In the genomic region with DNA sequence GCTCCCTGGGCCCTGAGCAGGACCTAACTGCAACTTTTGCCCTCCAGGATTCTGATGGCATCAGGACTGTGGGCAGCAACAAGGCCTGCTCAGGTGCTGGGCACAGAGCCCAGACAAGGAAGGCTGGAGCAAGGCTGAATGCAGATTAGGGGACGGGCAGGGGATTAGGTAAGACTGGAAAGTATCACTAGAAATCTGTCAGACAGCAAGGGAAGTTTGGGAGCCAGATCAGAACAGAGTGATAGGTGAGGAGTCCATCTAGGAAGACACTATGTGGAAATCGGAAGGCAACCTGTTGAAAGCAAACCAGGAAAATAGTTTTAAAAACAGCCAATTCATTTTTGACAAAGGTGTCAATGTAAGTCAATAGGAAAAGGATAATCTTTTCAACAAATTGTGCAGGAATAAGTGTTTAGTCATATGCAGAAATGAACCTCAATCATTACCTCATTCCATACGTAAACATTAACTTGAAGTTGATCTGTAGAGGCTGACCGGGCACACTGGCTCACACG, we compare ENCODE assay signal across 29 cellular contexts. TPM values are rescaled to one million over a fixed set of nuclear protein-coding genes. Genes with fewer than 3 reads are reported as not detected.
DNase-seq lines count a peak whose midpoint lies in the region; ATAC-seq, FAIRE-seq and TF ChIP-seq lines count a peak whose summit lies in the region.
"Had no signal": no experiment of that assay in that cellular context is flagged by ENCODE, and none has a peak within 500 bp of the region (broad histone marks: within the 10 kb centered on the region; RNA-seq: fewer than 3 reads in every experiment).

No MANE protein-coding gene starts in this region.

- no peak overlapping the region for H3K27ac Mint-ChIP-seq in MCF 10A (ENCODE audit: low read depth, unreplicated experiment)
- H3K27ac Mint-ChIP-seq in endothelial cell (ENCODE audit: unreplicated experiment) = no peak overlapping the region
- H3K27ac Mint-ChIP-seq: activated CD4-positive, alpha-beta T cell treated with anti-CD3 and anti-CD28 coated beads, Interleukin-2, amount 10 ng/mL, durations not matched to agents 7 days and 5 days; activated T-cell treated with anti-CD3 and anti-CD28 coated beads, Interleukin-2, amount 50 U/mL, for 24 hours; B cell; CD8-positive, alpha-beta T cell; naive thymus-derived CD4-positive, alpha-beta T cell had no signal

- no peaks in the 10 kb centered on the region for H3K27me3 Mint-ChIP-seq in MCF 10A (ENCODE audit: insufficient read depth, unreplicated experiment)
- H3K27me3 Mint-ChIP-seq in endothelial cell (ENCODE audit: unreplicated experiment) = peaks cover 3% of the 10 kb centered on the region

- H3K36me3 ChIP-seq in breast epithelium (no peaks in the 10 kb centered on the region), hepatocyte (replicated peaks; ENCODE audit: insufficient read depth, low read depth) (no peaks in the 10 kb centered on the region)
- H3K36me3 ChIP-seq: transverse colon had no signal

- no peak overlapping the region for H2AFZ ChIP-seq in hepatocyte
- H2AFZ ChIP-seq: GM23248 had no signal

- TF ChIP-seq CTCF in MCF 10A (IDR thresholded peaks at IDR 0.05; ENCODE audit: unreplicated experiment) = no peak
- TF ChIP-seq CTCF in breast epithelium (IDR thresholded peaks at IDR 0.05) = no peak
- no peak for TF ChIP-seq CTCF in hepatocyte (IDR thresholded peaks at IDR 0.05; ENCODE audit: poor library complexity)
- TF ChIP-seq CTCF in omental fat pad (IDR thresholded peaks at IDR 0.05) = no peak
- no peak for TF ChIP-seq CTCF in endothelial cell (IDR thresholded peaks at IDR 0.05; ENCODE audit: unreplicated experiment)

- DNase-seq in MCF 10A (ENCODE audit: unreplicated experiment) = peak; percentile 73
- no peak for DNase-seq in breast epithelium (ENCODE audit: low spot score in 2 of 2)
- peak; percentile 27 for DNase-seq in RCC 7860 (ENCODE audit: low spot score)
- DNase-seq in hepatocyte (ENCODE audit: low spot score) = no peak
- no peak for DNase-seq in omental fat pad (ENCODE audit: low spot score)
- no peak for DNase-seq in SIG-M5 (lab: John Stamatoyannopoulos, UW)
- DNase-seq in endothelial cell (ENCODE audit: low spot score) = no peak
- DNase-seq: activated CD4-positive, alpha-beta T cell treated with anti-CD3 and anti-CD28 coated beads, Interleukin-2, amount 10 ng/mL, durations not matched to agents 7 days and 5 days; activated gamma-delta T cell treated with Interleukin-2 at 50 U/mL for 16 hours; activated T-cell treated with anti-CD3 and anti-CD28 coated beads, Interleukin-2, amount 50 U/mL, for 24 hours; CD8-positive, alpha-beta T cell; GM23248; KG1; kidney glomerular epithelial cell; MM.1S; naive thymus-derived CD4-positive, alpha-beta T cell; NCI-H2029; NCI-H2227 treated with DMSO at 0.1 percent for 48 hours; NCI-H69; occipital lobe; stimulated activated CD4-positive, alpha-beta T cell treated with anti-CD3 and anti-CD28 coated beads, Interleukin-2, amount 100 ng/mL, for 24 hours; T-helper 9 cell; transverse colon had no signal

- H3K27me3 ChIP-seq in breast epithelium (no peaks in the 10 kb centered on the region), hepatocyte (no peaks in the 10 kb centered on the region)
- H3K27me3 ChIP-seq: transverse colon had no signal

- H3K36me3 Mint-ChIP-seq in MCF 10A (ENCODE audit: insufficient read depth, unreplicated experiment) (no peaks in the 10 kb centered on the region), endothelial cell (ENCODE audit: low read depth, unreplicated experiment) (no peaks in the 10 kb centered on the region)
- H3K36me3 Mint-ChIP-seq: CD8-positive, alpha-beta T cell; naive thymus-derived CD4-positive, alpha-beta T cell had no signal

- no peaks in the 10 kb centered on the region for H3K4me1 ChIP-seq in breast epithelium
- peaks cover 13% of the 10 kb centered on the region for H3K4me1 ChIP-seq in hepatocyte (ENCODE audit: insufficient read depth)

- H3K9me3 ChIP-seq in breast epithelium = no peaks in the 10 kb centered on the region
- H3K9me3 ChIP-seq in hepatocyte (ENCODE audit: low read depth) = no peaks in the 10 kb centered on the region
- H3K9me3 ChIP-seq: transverse colon had no signal

- peak overlapping the region in 1 of 2 donors; percentile 4 for H3K27ac ChIP-seq in breast epithelium
- peak overlapping the region; percentile 6 for H3K27ac ChIP-seq in hepatocyte
- H3K27ac ChIP-seq: GM23248, transverse colon, VCaP had no signal

- no peaks in the 10 kb centered on the region for H3K9me2 ChIP-seq in hepatocyte (replicated peaks; ENCODE audit: insufficient read depth)

- no peaks in the 10 kb centered on the region for H4K20me1 ChIP-seq in hepatocyte (ENCODE audit: insufficient read depth, poor library complexity, severe bottlenecking)

- intact Hi-C loops in MCF 10A (cut with micrococcal nuclease) (no loop called here), breast epithelium (cut with DNase I; ENCODE audit: low total_unique reads) (no loop called here)

- H3K4me3 ChIP-seq in breast epithelium = no peak overlapping the region
- no peak overlapping the region for H3K4me3 ChIP-seq in hepatocyte
- H3K4me3 ChIP-seq: GM23248, smooth muscle cell, transverse colon had no signal

- peaks cover 18% of the 10 kb centered on the region for H3K4me1 Mint-ChIP-seq in MCF 10A (ENCODE audit: insufficient read depth, unreplicated experiment)
- peaks cover 18% of the 10 kb centered on the region for H3K4me1 Mint-ChIP-seq in endothelial cell (ENCODE audit: unreplicated experiment)
- H3K4me1 Mint-ChIP-seq: activated CD4-positive, alpha-beta T cell treated with anti-CD3 and anti-CD28 coated beads, Interleukin-2, amount 10 ng/mL, durations not matched to agents 7 days and 5 days; B cell; naive thymus-derived CD4-positive, alpha-beta T cell had no signal

- H3K79me2 ChIP-seq in hepatocyte = no peaks in the 10 kb centered on the region

- H3K9me3 Mint-ChIP-seq in MCF 10A (ENCODE audit: unreplicated experiment) = no peaks in the 10 kb centered on the region
- H3K9me3 Mint-ChIP-seq in endothelial cell (ENCODE audit: unreplicated experiment) = no peaks in the 10 kb centered on the region
- H3K9me3 Mint-ChIP-seq: activated CD4-positive, alpha-beta T cell treated with anti-CD3 and anti-CD28 coated beads, Interleukin-2, amount 10 ng/mL, durations not matched to agents 7 days and 5 days; activated T-cell treated with anti-CD3 and anti-CD28 coated beads, Interleukin-2, amount 50 U/mL, for 24 hours had no signal

- 75% methylated on average over 5 of the region's 5 CpGs for WGBS in hepatocyte (ENCODE audit: low lambda C conversion rate, missing lambda C conversion rate)

- no peak overlapping the region for H3K4me2 ChIP-seq in hepatocyte
- H3K4me2 ChIP-seq: smooth muscle cell had no signal

- CTCF ChIA-PET in MCF 10A (lab: Yijun Ruan, JAX) = interaction anchor here (0.6 to 0.7 kb wide), 2 partner anchors 104 to 168 kb away, joined by 3 to 4 read pairs; no protein-coding TSS in a partner anchor

- no peak for TF ChIP-seq POLR2A in breast epithelium (IDR thresholded peaks at IDR 0.05)

- POLR2A ChIA-PET in MCF 10A (lab: Yijun Ruan, JAX) = interaction anchor here (0.7 kb wide), 1 partner anchor 18 kb away, joined by 3 read pairs; no protein-coding TSS in a partner anchor

- FAIRE-seq in RCC 7860 (lab: Jason Lieb, UNC) = no peak
- FAIRE-seq: G401.6 had no signal

- ATAC-seq in omental fat pad (ENCODE audit: low FRiP score) (peak; percentile 60), HG02981 (IDR thresholded peaks at IDR 0.05; ENCODE audit: unreplicated experiment) (no peak)
- ATAC-seq: CD8-positive, alpha-beta T cell; naive thymus-derived CD4-positive, alpha-beta T cell had no signal

- BruUV-seq in MCF 10A (replicated peaks; lab: Mats Ljungman, UMichigan) = no TSS peak

- no peak overlapping the region for H3K4me3 Mint-ChIP-seq in MCF 10A (ENCODE audit: unreplicated experiment)
- no peak overlapping the region for H3K4me3 Mint-ChIP-seq in endothelial cell (ENCODE audit: unreplicated experiment)
- H3K4me3 Mint-ChIP-seq: activated CD4-positive, alpha-beta T cell treated with anti-CD3 and anti-CD28 coated beads, Interleukin-2, amount 10 ng/mL, durations not matched to agents 7 days and 5 days; activated T-cell treated with anti-CD3 and anti-CD28 coated beads, Interleukin-2, amount 50 U/mL, for 24 hours; B cell; CD8-positive, alpha-beta T cell; naive thymus-derived CD4-positive, alpha-beta T cell had no signal

RNA-seq across cellular contexts. Expression of a gene that starts 35.2 kb away (rescaled TPM):
- total RNA-seq in MCF 10A (2022) = 486 and 604 TPM in 2 replicates
- total RNA-seq in breast epithelium = 100 to 1,000 TPM; 383 to 747 (median 494) TPM
- 705 and 910 TPM in 2 replicates for total RNA-seq in hepatocyte
- 1,204 and 1,284 TPM in 2 replicates for polyA plus RNA-seq in hepatocyte
- total RNA-seq in omental fat pad = 100 to 1,000 TPM; 424 to 636 (median 601) TPM
- total RNA-seq in endothelial cell (ENCODE audit: unreplicated experiment) = 422 TPM

RNA-seq across cellular contexts. Expression of a gene that starts 56.4 kb away (rescaled TPM):
- total RNA-seq in MCF 10A (2022) (0.83 TPM in 1 of 2 replicates, not detected in the other), breast epithelium (under 1 TPM in 1 of 3 donors, not detected in 2; 0.32 TPM), hepatocyte (0.72 TPM in 1 of 2 replicates, not detected in the other), omental fat pad (1 to 10 TPM in 1 of 4 donors, under 1 TPM in 2, not detected in 1; 0.46 to 1.2 (median 0.63) TPM), endothelial cell (ENCODE audit: unreplicated experiment) (not detected)
- 0.19 TPM in 1 of 2 replicates, not detected in the other for polyA plus RNA-seq in hepatocyte
- total RNA-seq: glomerular endothelial cell, GM23248 had no signal
- polyA plus RNA-seq: GM23248; naive thymus-derived CD4-positive, alpha-beta T cell; smooth muscle cell had no signal

Comparison
In these comparisons a context has a peak if more than half of its experiments do, and no peak if none do; other contexts are left out.
1. DNase-seq: peak in MCF 10A (single experiment) and RCC 7860 (single experiment); none in breast epithelium (0 of 2), hepatocyte (single experiment), omental fat pad (single experiment), SIG-M5 (single experiment) and endothelial cell (single experiment).